15 cellular contexts compared by ENCODE assay signal in the genomic region with DNA sequence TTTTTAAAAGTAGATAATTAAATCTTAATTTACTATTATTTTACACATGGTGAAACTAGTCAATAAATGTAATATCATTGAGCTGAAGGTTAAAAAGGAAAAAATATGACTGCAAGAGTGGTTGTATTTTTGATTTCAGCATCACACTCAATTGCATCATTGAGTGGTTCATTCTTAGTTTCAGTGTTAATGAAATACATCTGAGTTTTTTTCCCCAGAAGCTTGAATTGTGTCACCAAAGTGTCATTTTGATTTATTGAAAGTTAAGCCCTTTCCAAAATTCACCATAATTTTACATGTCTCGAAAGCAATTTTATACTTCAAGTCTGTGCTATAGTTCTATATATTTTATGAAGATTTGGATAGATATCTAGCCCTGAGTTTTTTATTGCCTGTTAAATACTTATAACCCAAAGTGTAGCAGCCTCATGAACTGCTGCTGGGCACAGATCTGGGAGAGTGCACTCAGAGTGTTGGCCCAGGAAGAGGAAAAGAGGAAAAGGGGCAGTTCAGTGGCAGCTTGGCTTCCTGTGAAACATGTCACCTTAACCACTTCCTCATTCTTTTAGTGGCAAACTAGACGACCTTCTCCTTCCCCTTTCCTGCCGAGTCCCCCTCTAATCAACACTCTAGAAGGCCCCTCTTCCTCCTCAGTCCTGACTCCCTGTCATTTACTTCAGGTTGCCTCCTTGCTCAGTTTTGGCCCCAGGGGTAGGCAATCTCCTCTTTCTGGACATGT.
DNase-seq lines count a peak whose midpoint lies in the region; ATAC-seq and TF ChIP-seq lines count a peak whose summit lies in the region.
"Had no signal": no experiment of that assay in that cellular context is flagged by ENCODE, and none has a peak within 500 bp of the region (broad histone marks: within the 10 kb centered on the region; RNA-seq: fewer than 3 reads in every experiment).

No MANE protein-coding gene starts in this region.

- no peak overlapping the region for H3K4me3 ChIP-seq in GM23248
- H3K4me3 ChIP-seq in tibial artery, result no peak overlapping the region
- H3K4me3 ChIP-seq: lung, thyroid gland had no signal

- H2AFZ ChIP-seq in GM23248, result no peak overlapping the region

- ATAC-seq in GM21390 (IDR thresholded peaks at IDR 0.05; ENCODE audit: unreplicated experiment), result no peak
- no peak for ATAC-seq in activated naive CD4-positive, alpha-beta T cell treated with anti-CD3 and anti-CD28 coated beads, Interleukin-2, amount 50 U/mL, for 72 hours

- peak; percentile 52 for DNase-seq in CD14-positive monocyte (ENCODE audit: low spot score)
- peak; percentile 8 for DNase-seq in GM23248
- peak; percentile 21 for DNase-seq in OCI-M1 (lab: John Stamatoyannopoulos, UW)
- peak; percentile 51 for DNase-seq in kidney tubule cell (ENCODE audit: low spot score)
- DNase-seq in tibial artery, result no peak
- DNase-seq in dedifferentiated amniotic fluid mesenchymal stem cell (ENCODE audit: extremely low spot score), result no peak
- no peak for DNase-seq in activated naive CD4-positive, alpha-beta T cell treated with anti-CD3 and anti-CD28 coated beads, Interleukin-2, amount 50 U/mL, for 72 hours (ENCODE audit: low spot score in 2 of 2)
- DNase-seq: activated CD4-positive, alpha-beta T cell treated with anti-CD3 and anti-CD28 coated beads for 4 hours; cortex of kidney; glutamatergic neuron; NCI-H446; thyroid gland had no signal

- peak overlapping the region; percentile 44 to 77 for H3K4me3 Mint-ChIP-seq in CD14-positive monocyte
- H3K4me3 Mint-ChIP-seq: activated naive CD4-positive, alpha-beta T cell treated with anti-CD3 and anti-CD28 coated beads, Interleukin-2, amount 50 U/mL, for 24 hours had no signal

- H3K27ac Mint-ChIP-seq in CD14-positive monocyte, result peak overlapping the region; percentile 82 to 93 (median 89)
- peak overlapping the region in 1 of 2 donors; percentile 75 for H3K27ac Mint-ChIP-seq in activated naive CD4-positive, alpha-beta T cell treated with anti-CD3 and anti-CD28 coated beads, Interleukin-2, amount 50 U/mL, for 72 hours
- H3K27ac Mint-ChIP-seq: activated naive CD4-positive, alpha-beta T cell treated with anti-CD3 and anti-CD28 coated beads, Interleukin-2, amount 50 U/mL, for 24 hours had no signal

- no peaks in the 10 kb centered on the region for H3K27me3 Mint-ChIP-seq in CD14-positive monocyte (ENCODE audit: low read depth in 3 of 3)
- H3K27me3 Mint-ChIP-seq: activated naive CD4-positive, alpha-beta T cell treated with anti-CD3 and anti-CD28 coated beads, Interleukin-2, amount 50 U/mL, for 24 hours had no signal

- H4K20me1 ChIP-seq in GM23248 (ENCODE audit: insufficient read depth), result no peaks in the 10 kb centered on the region

- H3K36me3 Mint-ChIP-seq in CD14-positive monocyte, result peaks cover 4 to 10% of the 10 kb centered on the region in 2 donors
- peaks cover 5 to 7% of the 10 kb centered on the region in 2 donors for H3K36me3 Mint-ChIP-seq in activated naive CD4-positive, alpha-beta T cell treated with anti-CD3 and anti-CD28 coated beads, Interleukin-2, amount 50 U/mL, for 72 hours

- no peaks in the 10 kb centered on the region for H3K9me3 ChIP-seq in GM23248 (ENCODE audit: low read depth)
- no peaks in the 10 kb centered on the region for H3K9me3 ChIP-seq in tibial artery
- H3K9me3 ChIP-seq: thyroid gland had no signal

- H3K27ac ChIP-seq in GM23248 (no peak overlapping the region), tibial artery (no peak overlapping the region)
- H3K27ac ChIP-seq: thyroid gland had no signal

- H3K9ac ChIP-seq in GM23248, result no peak overlapping the region

- intact Hi-C loops in CD14-positive monocyte (cut with micrococcal nuclease), result no loop called here
- intact Hi-C loops in tibial artery (cut with DNase I; ENCODE audit: low total_unique reads), result no loop called here

- H3F3A ChIP-seq in GM23248 (ENCODE audit: insufficient read depth), result no peaks in the 10 kb centered on the region

- no peak overlapping the region for H3K4me2 ChIP-seq in GM23248 (ENCODE audit: unreplicated experiment)

- no peaks in the 10 kb centered on the region for H3K36me3 ChIP-seq in GM23248 (ENCODE audit: low read depth)
- H3K36me3 ChIP-seq in tibial artery, result peaks cover 0 to 4% (median 0%) of the 10 kb centered on the region in 3 donors
- H3K36me3 ChIP-seq: thyroid gland had no signal

- no peaks in the 10 kb centered on the region for H3K79me2 ChIP-seq in GM23248 (ENCODE audit: insufficient read depth)

- in situ Hi-C loops in GM23248 (cut with MboI), result no loop called here

- 52 to 55% methylated on average over 3 of the region's 3 CpGs for WGBS in GM23248 (ENCODE audit: low coverage in 1 of 2, low lambda C conversion rate in 2 of 2, missing lambda C conversion rate in 2 of 2), 2 experiments

- H3K4me1 ChIP-seq in GM23248 (ENCODE audit: insufficient read depth), result no peaks in the 10 kb centered on the region
- no peaks in the 10 kb centered on the region for H3K4me1 ChIP-seq in tibial artery
- H3K4me1 ChIP-seq: thyroid gland had no signal

- TF ChIP-seq CTCF in CD14-positive monocyte (IDR thresholded peaks at IDR 0.05) (no peak), tibial artery (IDR thresholded peaks at IDR 0.05) (no peak)

- H3K4me1 Mint-ChIP-seq in CD14-positive monocyte, result peaks cover 35% of the 10 kb centered on the region

- peaks cover 0 to 8% (median 5%) of the 10 kb centered on the region in 7 donors for H3K9me3 Mint-ChIP-seq in CD14-positive monocyte
- H3K9me3 Mint-ChIP-seq in activated naive CD4-positive, alpha-beta T cell treated with anti-CD3 and anti-CD28 coated beads, Interleukin-2, amount 50 U/mL, for 72 hours, result peaks cover 7 to 8% of the 10 kb centered on the region in 2 donors

- H3K27me3 ChIP-seq in GM23248 (replicated peaks; ENCODE audit: insufficient read depth) (no peaks in the 10 kb centered on the region), tibial artery (no peaks in the 10 kb centered on the region)
- H3K27me3 ChIP-seq: thyroid gland had no signal

- no peaks in the 10 kb centered on the region for H3K9me2 ChIP-seq in GM23248 (ENCODE audit: insufficient read depth)

Comparison
In these comparisons a context has a peak if more than half of its experiments do, and no peak if none do; other contexts are left out.
1. DNase-seq: peak in CD14-positive monocyte (single experiment), GM23248 (single experiment), OCI-M1 (single experiment) and kidney tubule cell (single experiment); none in tibial artery (0 of 2), dedifferentiated amniotic fluid mesenchymal stem cell (single experiment) and activated naive CD4-positive, alpha-beta T cell treated with anti-CD3 and anti-CD28 coated beads, Interleukin-2, amount 50 U/mL, for 72 hours (0 of 2).